Comparison of ENCODE assay signal across 8 cellular contexts in the genomic region with DNA sequence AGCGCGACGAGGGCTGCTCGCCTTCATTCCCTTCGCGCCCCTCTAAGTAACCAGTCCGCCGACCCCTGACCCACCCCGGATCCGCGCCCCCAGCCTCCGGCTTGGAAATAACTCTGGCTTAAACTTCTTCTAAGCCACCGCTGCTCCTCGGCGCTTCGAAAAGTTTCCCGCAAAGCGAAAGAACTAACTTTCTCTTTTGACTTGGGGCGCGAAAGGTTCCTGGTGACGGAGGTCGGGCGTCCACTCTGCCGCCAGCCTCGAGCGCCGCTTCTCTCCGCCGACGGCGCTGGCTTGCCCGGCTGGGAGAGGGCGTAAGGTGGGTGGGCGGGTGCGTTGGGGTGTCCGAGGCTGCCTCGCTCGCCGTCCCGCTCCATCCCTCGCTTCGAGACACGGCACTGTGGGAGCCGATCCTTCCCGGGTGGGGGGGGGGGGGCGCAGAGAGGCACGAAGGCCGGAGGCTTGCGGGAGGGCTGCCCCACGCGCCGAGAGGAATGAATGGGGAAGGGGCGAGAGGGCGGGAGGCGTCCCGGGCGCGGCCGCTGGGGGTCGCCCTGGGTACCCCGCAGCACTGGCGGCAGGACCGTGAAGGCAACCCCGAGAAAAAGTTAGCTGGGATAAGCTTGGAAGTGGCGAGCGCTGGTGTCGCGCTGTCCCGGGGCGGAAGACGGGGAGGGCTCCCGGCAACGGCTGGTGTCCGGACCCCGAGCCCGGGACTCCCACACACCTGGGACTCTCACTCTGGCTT. TPM values are rescaled to one million over a fixed set of nuclear protein-coding genes. Genes with fewer than 3 reads are reported as not detected.
DNase-seq lines count a peak whose midpoint lies in the region; ATAC-seq, FAIRE-seq and TF ChIP-seq lines count a peak whose summit lies in the region.

No MANE protein-coding gene starts in this region.

- peak overlapping the region; percentile 70 to 73 for H3K4me3 ChIP-seq in right atrium auricular region
- H3K4me3 ChIP-seq in psoas muscle, result peak overlapping the region; percentile 81

- H3K4me1 ChIP-seq in right atrium auricular region, result peaks cover 0 to 40% of the 10 kb centered on the region in 2 donors
- H3K4me1 ChIP-seq in psoas muscle, result peaks cover 24% of the 10 kb centered on the region

- FAIRE-seq in GM19239 (lab: Jason Lieb, UNC), result no peak

- TF ChIP-seq CTCF in right atrium auricular region (IDR thresholded peaks at IDR 0.05), result peak; percentile 47 to 76
- TF ChIP-seq CTCF in psoas muscle (IDR thresholded peaks at IDR 0.05), result peak; percentile 51

- H3K9me3 ChIP-seq in right atrium auricular region, result no peaks in the 10 kb centered on the region
- H3K9me3 ChIP-seq in psoas muscle, result no peaks in the 10 kb centered on the region

- H3K27ac ChIP-seq in adipose tissue (ENCODE audit: low read depth, low read length) (peak overlapping the region; percentile 56), right atrium auricular region (peak overlapping the region; percentile 97 to 99), psoas muscle (peak overlapping the region; percentile 87)

- 0 to 1% (median 1%) methylated on average over 68 to 76 of the region's 76 CpGs for WGBS in adipose tissue, 3 donors
- 0% methylated on average over 56 to 76 of the region's 76 CpGs for WGBS in psoas muscle, 3 donors

- H3K27me3 ChIP-seq in right atrium auricular region (peaks cover 0 to 8% of the 10 kb centered on the region in 2 donors), psoas muscle (ENCODE audit: insufficient read depth in 3 of 3, low read length in 2 of 3) (peaks cover 0 to 36% (median 13%) of the 10 kb centered on the region in 3 donors)

- DNase-seq in AG08396 (ENCODE audit: low spot score) (peak; percentile 60), RPMI8226 (peak; percentile 81), right atrium auricular region (ENCODE audit: low spot score) (no peak), psoas muscle (peak; percentile 53 to 70), GM19239 (ENCODE audit: insufficient read length, low spot score) (no peak)

- peak; percentile 16 for ATAC-seq in GM18867 (IDR thresholded peaks at IDR 0.05; ENCODE audit: unreplicated experiment)
- ATAC-seq in HG03342 (IDR thresholded peaks at IDR 0.05; ENCODE audit: unreplicated experiment), result peak; percentile 9
- ATAC-seq in psoas muscle, result peak; percentile 11 to 32 (median 21)

- intact Hi-C loops in psoas muscle (cut with DNase I), result loop anchor here (5.0 to 10.0 kb wide), 3 partner anchors 47 to 132 kb away; no protein-coding TSS in a partner anchor

- H3K36me3 ChIP-seq in right atrium auricular region (no peaks in the 10 kb centered on the region), psoas muscle (ENCODE audit: insufficient read depth in 1 of 2, low read depth in 1 of 2) (peaks cover 0 to 1% of the 10 kb centered on the region in 2 donors)

RNA-seq across cellular contexts. Expression of a gene that starts 0.6 kb away (rescaled TPM):
- polyA plus RNA-seq in adipose tissue, result 100 to 1,000 TPM in 1 of 3 donors, 10 to 100 TPM in 2; 25.5 to 267 (median 76.5) TPM
- 10 to 100 TPM; 12.6 to 27.6 TPM for total RNA-seq in right atrium auricular region
- total RNA-seq in psoas muscle, result 10 to 100 TPM; 13.5 to 51.3 (median 26.3) TPM
- polyA plus RNA-seq in psoas muscle, result 10 to 100 TPM in 2 of 3 donors, 1 to 10 TPM in 1; 6.6 to 29.2 (median 10.1) TPM

Comparison
In these comparisons a context has a peak if more than half of its experiments do, and no peak if none do; other contexts are left out.
1. DNase-seq: peak in AG08396 (single experiment), RPMI8226 (single experiment) and psoas muscle (2 of 2); none in right atrium auricular region (single experiment) and GM19239 (single experiment).
2. Peak in every context shown above with its lines, with median percentiles within 50 percentile points of each other: ATAC-seq and H3K27ac ChIP-seq.